Comparison of ENCODE assay signal across 10 cellular contexts in genomic region chr3:71690222-71690821, GRCh38. TPM values are rescaled to one million over a fixed set of nuclear protein-coding genes. Genes with fewer than 3 reads are reported as not detected.
DNase-seq lines count a peak whose midpoint lies in the region; ATAC-seq, FAIRE-seq and TF ChIP-seq lines count a peak whose summit lies in the region.
"Had no signal": no experiment of that assay in that cellular context is flagged by ENCODE, and none has a peak within 500 bp of the region (broad histone marks: within the 10 kb centered on the region; RNA-seq: fewer than 3 reads in every experiment).

No MANE protein-coding gene starts in this region.

- H4K20me1 ChIP-seq in astrocyte (ENCODE audit: insufficient read depth, low read length): no peaks in the 10 kb centered on the region

- H3K79me2 ChIP-seq in astrocyte (ENCODE audit: insufficient read depth, low read length): no peaks in the 10 kb centered on the region

- intact Hi-C loops in left ventricle myocardium superior (cut with micrococcal nuclease): no loop called here

- H3K27ac ChIP-seq in astrocyte (ENCODE audit: low read depth, low read length) (no peak overlapping the region), small intestine (ENCODE audit: low read depth in 1 of 2, low read length in 1 of 2) (no peak overlapping the region)

- in situ Hi-C loops in HAP-1 (cut with MboI; ENCODE audit: low sequenced_read_pairs): no loop called here

- no peaks in the 10 kb centered on the region for H3K36me3 Mint-ChIP-seq in astrocyte (ENCODE audit: low read depth, unreplicated experiment)

- peak overlapping the region; percentile 28 for H3K4me3 Mint-ChIP-seq in astrocyte (ENCODE audit: unreplicated experiment)

- H3K4me3 ChIP-seq in HAP-1 (no peak overlapping the region), astrocyte (ENCODE audit: insufficient read depth, low read depth, low read length) (peak overlapping the region; percentile 2), small intestine (ENCODE audit: low read depth in 1 of 2, low read length in 2 of 2) (no peak overlapping the region)

- WGBS in small intestine, 3 donors: 26 to 33% (median 32%) methylated on average over 4 of the region's 4 CpGs

- peak overlapping the region; percentile 63 for H3K4me2 ChIP-seq in astrocyte (ENCODE audit: low read length)

- H3K27me3 Mint-ChIP-seq in astrocyte (ENCODE audit: low read depth, unreplicated experiment): no peaks in the 10 kb centered on the region

- peaks cover 41% of the 10 kb centered on the region for H3K4me1 Mint-ChIP-seq in astrocyte (ENCODE audit: low read depth, unreplicated experiment)

- H3K36me3 ChIP-seq in HAP-1 (replicated peaks): no peaks in the 10 kb centered on the region; the same call in 1 of the 2 replicates
- H3K36me3 ChIP-seq in astrocyte (ENCODE audit: insufficient read depth, low read length): no peaks in the 10 kb centered on the region
- H3K36me3 ChIP-seq in small intestine (ENCODE audit: control insufficient read depth in 2 of 2, insufficient read depth in 2 of 2, low read length in 2 of 2): no peaks in the 10 kb centered on the region

- no peaks in the 10 kb centered on the region for H3K9me3 Mint-ChIP-seq in astrocyte (ENCODE audit: unreplicated experiment)

- H3K4me1 ChIP-seq in HAP-1 (peaks cover 70% of the 10 kb centered on the region), astrocyte (ENCODE audit: insufficient read depth, low read length) (peaks cover 21% of the 10 kb centered on the region), small intestine (ENCODE audit: control insufficient read depth in 2 of 2, insufficient read depth in 1 of 2, low read depth in 1 of 2, low read length in 1 of 2) (peaks cover 5 to 17% of the 10 kb centered on the region in 2 donors)

- H3K27me3 ChIP-seq in HAP-1 (ENCODE audit: low read depth): no peaks in the 10 kb centered on the region
- H3K27me3 ChIP-seq in astrocyte (ENCODE audit: insufficient read depth, low read length): no peaks in the 10 kb centered on the region
- no peaks in the 10 kb centered on the region for H3K27me3 ChIP-seq in small intestine (ENCODE audit: control insufficient read depth in 2 of 2, insufficient read depth in 2 of 2, low read length in 2 of 2)

- H2AFZ ChIP-seq in astrocyte (ENCODE audit: low read depth, low read length): no peak overlapping the region

- H3K9me3 ChIP-seq in HAP-1 (no peaks in the 10 kb centered on the region), astrocyte (ENCODE audit: insufficient read depth, low read depth, low read length) (no peaks in the 10 kb centered on the region), small intestine (ENCODE audit: control insufficient read depth, low read depth) (no peaks in the 10 kb centered on the region)

- no peak overlapping the region for H3K9ac ChIP-seq in astrocyte (ENCODE audit: low read length)

- no peak for TF ChIP-seq CTCF in astrocyte (IDR thresholded peaks at IDR 0.05; ENCODE audit: insufficient read depth, low read depth, low read length)

- ATAC-seq in left ventricle myocardium superior: peak; percentile 80
- no peak for ATAC-seq in HG03442 (IDR thresholded peaks at IDR 0.05; ENCODE audit: unreplicated experiment)

- peak overlapping the region; percentile 60 for H3K27ac Mint-ChIP-seq in astrocyte (ENCODE audit: unreplicated experiment)

- DNase-seq in HAP-1 (ENCODE audit: low spot score in 2 of 2): peak; percentile 72 to 84
- DNase-seq in astrocyte (ENCODE audit: low read depth): peak; percentile 62
- no peak for DNase-seq in left ventricle myocardium superior
- DNase-seq in small intestine: peak; percentile 33
- DNase-seq in hepatic stellate cell (ENCODE audit: low spot score): no peak
- DNase-seq in NCI-H2029 treated with DMSO at 0.1 percent for 48 hours (lab: John Stamatoyannopoulos, UW): no peak
- DNase-seq in NCI-H2196 treated with DMSO at 0.1 percent for 48 hours (lab: John Stamatoyannopoulos, UW; ENCODE audit: unreplicated experiment): no peak
- DNase-seq: NCI-H2081 treated with DMSO at 0.1 percent for 48 hours; stimulated activated CD4-positive, alpha-beta T cell treated with anti-CD3 and anti-CD28 coated beads, Interleukin-4, amount 100 ng/mL, for 4 hours had no signal

- FAIRE-seq in astrocyte (lab: Jason Lieb, UNC) (peak; percentile 93), small intestine (lab: Jason Lieb, UNC) (no peak)

RNA-seq across cellular contexts. Expression of gene EIF4E3, which starts 34.9 kb away (rescaled TPM):
- total RNA-seq in astrocyte (3.5 and 4.2 TPM in 2 replicates), left ventricle myocardium superior (55.7 TPM)
- 10 to 100 TPM in 2 of 3 donors, 1 to 10 TPM in 1; 9.4 to 14.8 (median 11.3) TPM for polyA plus RNA-seq in small intestine

Comparison
In these comparisons a context has a peak if more than half of its experiments do, and no peak if none do; other contexts are left out.
1. DNase-seq: peak in HAP-1 (2 of 2), astrocyte (single experiment) and small intestine (single experiment); none in left ventricle myocardium superior (single experiment), hepatic stellate cell (single experiment), NCI-H2029 treated with DMSO at 0.1 percent for 48 hours (single experiment) and NCI-H2196 treated with DMSO at 0.1 percent for 48 hours (single experiment).
2. RNA of gene EIF4E3, which starts 34.9 kb away (total RNA-seq): 55.7 TPM in left ventricle myocardium superior (single experiment); 3.5 to 4.2 TPM in astrocyte; every median in the first group is over 10 times any median in the second.